9 cellular contexts compared by ENCODE assay signal in genomic region chr3:53236112-53236841, GRCh38. TPM values are rescaled to one million over a fixed set of nuclear protein-coding genes. Genes with fewer than 3 reads are reported as not detected.
DNase-seq lines count a peak whose midpoint lies in the region; ATAC-seq, FAIRE-seq and TF ChIP-seq lines count a peak whose summit lies in the region.
"Had no signal": no experiment of that assay in that cellular context is flagged by ENCODE, and none has a peak within 500 bp of the region (broad histone marks: within the 10 kb centered on the region; RNA-seq: fewer than 3 reads in every experiment).

No MANE protein-coding gene starts in this region.

- no peak overlapping the region for H3K23ac ChIP-seq in mesendoderm (ENCODE audit: low read length)

- H3K4me2 ChIP-seq in mesendoderm (ENCODE audit: low read length) = no peak overlapping the region

- peak; percentile 55 for FAIRE-seq in H54 (lab: Jason Lieb, UNC)

- H3K79me2 ChIP-seq in mesendoderm (ENCODE audit: control insufficient read depth, insufficient read depth, low read length) = peaks cover 16% of the 10 kb centered on the region

- no peak overlapping the region for H2AK5ac ChIP-seq in mesendoderm (ENCODE audit: low read length)

- H3K4me3 ChIP-seq in endodermal cell (ENCODE audit: low read length) = no peak overlapping the region
- H3K4me3 ChIP-seq in mesendoderm (ENCODE audit: low read length) = no peak overlapping the region
- H3K4me3 ChIP-seq in vagina = no peak overlapping the region

- H3K9me3 ChIP-seq in endodermal cell (ENCODE audit: control insufficient read depth, low read length) = no peaks in the 10 kb centered on the region
- no peaks in the 10 kb centered on the region for H3K9me3 ChIP-seq in vagina

- H3K4me1 ChIP-seq in endodermal cell (ENCODE audit: control insufficient read depth, insufficient read depth, low read length) = no peaks in the 10 kb centered on the region
- H3K4me1 ChIP-seq in mesendoderm (ENCODE audit: control insufficient read depth, low read depth, low read length) = peaks cover 2% of the 10 kb centered on the region
- peaks cover 35% of the 10 kb centered on the region for H3K4me1 ChIP-seq in vagina

- H3K79me1 ChIP-seq in mesendoderm (ENCODE audit: low read length) = peaks cover 28% of the 10 kb centered on the region

- peak overlapping the region; percentile 70 for H3K27ac Mint-ChIP-seq in endodermal cell
- H3K27ac Mint-ChIP-seq: activated B cell treated with CpG ODN at 0.5 μM for 24 hours had no signal

- 85 to 95% methylated on average over 4 to 9 of the region's 9 CpGs for WGBS in endodermal cell (ENCODE audit: insufficient coverage in 1 of 2, insufficient read length in 1 of 2), 2 experiments
- no CpG with 5 or more reads among the region's 9 CpGs for WGBS in mesendoderm (ENCODE audit: extremely low coverage, insufficient coverage, low lambda C conversion rate)

- no peak overlapping the region for H4K8ac ChIP-seq in mesendoderm (ENCODE audit: low read depth, low read length)

- H3K9ac ChIP-seq in endodermal cell (ENCODE audit: extremely low read depth, low read length, poor library complexity, severe bottlenecking) (no peak overlapping the region), mesendoderm (ENCODE audit: low read length) (peak overlapping the region; percentile 54)

- H3K9me3 Mint-ChIP-seq in endodermal cell = no peaks in the 10 kb centered on the region
- H3K9me3 Mint-ChIP-seq: activated B cell treated with CpG ODN at 0.5 μM for 24 hours had no signal

- peaks cover 83% of the 10 kb centered on the region for H3K36me3 Mint-ChIP-seq in endodermal cell (ENCODE audit: low read depth)

- no peak overlapping the region for H3K4me3 Mint-ChIP-seq in endodermal cell
- H3K4me3 Mint-ChIP-seq: activated B cell treated with CpG ODN at 0.5 μM for 24 hours had no signal

- H2BK5ac ChIP-seq in mesendoderm (ENCODE audit: low read length) = peak overlapping the region; percentile 96

- H2BK120ac ChIP-seq in mesendoderm (ENCODE audit: low read depth, low read length) = no peak overlapping the region

- DNase-seq in H54 (ENCODE audit: insufficient read length, low spot score) (peak; percentile 86), SHP77 treated with DMSO at 0.1 percent for 48 hours (lab: John Stamatoyannopoulos, UW) (peak; percentile 37), endodermal cell (peak; percentile 72), mesendoderm (peak; percentile 91), vagina (ENCODE audit: extremely low spot score in 2 of 2) (no peak), NCI-H774 (lab: John Stamatoyannopoulos, UW) (no peak)
- DNase-seq: activated B cell treated with CpG ODN at 0.5 μM for 24 hours had no signal

- H3K27me3 ChIP-seq in endodermal cell (ENCODE audit: control insufficient read depth, insufficient read depth, low read length, poor library complexity, severe bottlenecking) (no peaks in the 10 kb centered on the region), mesendoderm (ENCODE audit: insufficient read depth, low read length, poor library complexity) (no peaks in the 10 kb centered on the region), vagina (no peaks in the 10 kb centered on the region)

- intact Hi-C loops in vagina (cut with DNase I) = no loop called here

- no peaks in the 10 kb centered on the region for H3K27me3 Mint-ChIP-seq in endodermal cell (ENCODE audit: insufficient read depth)
- H3K27me3 Mint-ChIP-seq: activated B cell treated with CpG ODN at 0.5 μM for 24 hours had no signal

- H3K36me3 ChIP-seq in endodermal cell (ENCODE audit: control insufficient read depth, insufficient read depth, low read length) (peaks cover 79% of the 10 kb centered on the region), mesendoderm (ENCODE audit: control insufficient read depth, insufficient read depth, low read length) (peaks cover 34% of the 10 kb centered on the region), vagina (peaks cover 0 to 67% of the 10 kb centered on the region in 2 donors)

- peak overlapping the region; percentile 46 for H3K4ac ChIP-seq in mesendoderm (ENCODE audit: low read depth, low read length)

- peak overlapping the region; percentile 20 for H3K18ac ChIP-seq in mesendoderm (ENCODE audit: low read length)

- no peak overlapping the region for H2BK15ac ChIP-seq in mesendoderm (replicated peaks; ENCODE audit: low read depth)

- H3K27ac ChIP-seq in endodermal cell (ENCODE audit: low read depth, low read length) (peak overlapping the region; percentile 70), mesendoderm (ENCODE audit: low read depth, low read length) (peak overlapping the region; percentile 34), vagina (peak overlapping the region; percentile 65)

- no peak for TF ChIP-seq POLR2A in H54 (IDR thresholded peaks at IDR 0.05; ENCODE audit: low read depth, low read length)
- TF ChIP-seq POLR2A in vagina (IDR thresholded peaks at IDR 0.05) = no peak

- TF ChIP-seq CTCF in endodermal cell (conservative IDR thresholded peaks at IDR 0.05) (no peak), vagina (IDR thresholded peaks at IDR 0.05) (no peak)

- peaks cover 2% of the 10 kb centered on the region for H3K4me1 Mint-ChIP-seq in endodermal cell
- H3K4me1 Mint-ChIP-seq: activated B cell treated with CpG ODN at 0.5 μM for 24 hours had no signal

- no peak overlapping the region for H4K5ac ChIP-seq in mesendoderm (ENCODE audit: low read length)

- H3K56ac ChIP-seq in mesendoderm (ENCODE audit: low read length) = peak overlapping the region; percentile 88

- no peak for ATAC-seq in GM21786 (IDR thresholded peaks at IDR 0.05; ENCODE audit: unreplicated experiment)
- ATAC-seq in HG03175 (IDR thresholded peaks at IDR 0.05; ENCODE audit: unreplicated experiment) = no peak

RNA-seq across cellular contexts. Expression of gene TKT, which starts 19.5 kb away (rescaled TPM):
- total RNA-seq in endodermal cell (100 to 1,000 TPM; 373 to 472 TPM), vagina (423 TPM)
- 576 TPM for polyA plus RNA-seq in endodermal cell (2013, experiment 1 of 2)
- 503 TPM for polyA plus RNA-seq in endodermal cell (2013, experiment 2 of 2)
- 502 TPM for polyA plus RNA-seq in mesendoderm (2013, experiment 1 of 2)
- 522 TPM for polyA plus RNA-seq in mesendoderm (2013, experiment 2 of 2)

Comparison
In these comparisons a context has a peak if more than half of its experiments do, and no peak if none do; other contexts are left out.
1. DNase-seq: peak in H54 (single experiment), SHP77 treated with DMSO at 0.1 percent for 48 hours (single experiment), endodermal cell (single experiment) and mesendoderm (single experiment); none in vagina (0 of 2) and NCI-H774 (single experiment).
2. Peak in every context shown above with its lines, with median percentiles within 50 percentile points of each other: H3K27ac ChIP-seq.